8 cellular contexts compared by ENCODE assay signal in genomic region chr11:76721755-76722677, GRCh38. TPM values are rescaled to one million over a fixed set of nuclear protein-coding genes. Genes with fewer than 3 reads are reported as not detected.
DNase-seq lines count a peak whose midpoint lies in the region; ATAC-seq and TF ChIP-seq lines count a peak whose summit lies in the region.

No MANE protein-coding gene starts in this region.

- DNase-seq in DMS79 (lab: John Stamatoyannopoulos, UW), result peak; percentile 66
- DNase-seq in NCI-H69 (lab: John Stamatoyannopoulos, UW), result peak; percentile 88
- peak; percentile 62 to 69 for DNase-seq in activated CD4-positive, alpha-beta T cell treated with anti-CD3 and anti-CD28 coated beads, Interleukin-2, amount 50 U/mL, for 4 hours
- DNase-seq in dedifferentiated amniotic fluid mesenchymal stem cell (ENCODE audit: extremely low spot score), result peak; percentile 89
- DNase-seq in left lung, result peak; percentile 79 to 92
- peak; percentile 76 for DNase-seq in stimulated activated CD4-positive, alpha-beta T cell treated with anti-CD3 and anti-CD28 coated beads, Interleukin-4, amount 100 ng/mL, for 24 hours

- peaks cover 0 to 8% of the 10 kb centered on the region in 2 donors for H3K4me1 ChIP-seq in left lung

- TF ChIP-seq CTCF in left lung (IDR thresholded peaks at IDR 0.05), result peak; percentile 71 to 91

- H3K4me3 ChIP-seq in left lung, result no peak overlapping the region

- peak; percentile 60 for ATAC-seq in HG02763 (IDR thresholded peaks at IDR 0.05; ENCODE audit: unreplicated experiment)
- ATAC-seq in left lung, result peak; percentile 98
- no peak for ATAC-seq in HG03045 (IDR thresholded peaks at IDR 0.05; ENCODE audit: unreplicated experiment)

- H3K36me3 ChIP-seq in left lung, result no peaks in the 10 kb centered on the region

- intact Hi-C loops in left lung (cut with DNase I), result no loop called here

- no peak overlapping the region for H3K27ac ChIP-seq in left lung

- no peaks in the 10 kb centered on the region for H3K9me3 ChIP-seq in left lung

- H3K27me3 ChIP-seq in left lung, result peaks cover 0 to 26% of the 10 kb centered on the region in 2 donors

RNA-seq across cellular contexts. Expression of gene LRRC32, which starts 51.5 kb away (rescaled TPM):
- total RNA-seq in left lung, result 10 to 100 TPM; 38.7 to 66.8 TPM
